ENCODE assay signal across 25 cellular contexts in genomic region chr4:93221771-93222170, GRCh38.
"Had no signal": no experiment of that assay in that cellular context is flagged by ENCODE, and none has a peak within 500 bp of the region (broad histone marks: within the 10 kb centered on the region; RNA-seq: fewer than 3 reads in every experiment).

No MANE protein-coding gene starts in this region.

- H3K9me3 ChIP-seq: esophagus muscularis mucosa, esophagus squamous epithelium, gastrocnemius medialis had no signal

- H3K27ac ChIP-seq: coronary artery, dorsolateral prefrontal cortex, epithelial cell of prostate, esophagus muscularis mucosa, esophagus squamous epithelium, foreskin keratinocyte, gastrocnemius medialis, gastroesophageal sphincter, heart left ventricle, heart right ventricle, hepatocyte had no signal

- H2AFZ ChIP-seq: hepatocyte had no signal

- H3K4me1 ChIP-seq: esophagus muscularis mucosa, esophagus squamous epithelium, foreskin keratinocyte, gastrocnemius medialis, gastroesophageal sphincter, heart left ventricle, heart right ventricle had no signal

- H3K79me2 ChIP-seq: hepatocyte had no signal

- DNase-seq: cortex of kidney; dermis blood vessel endothelial cell; dorsolateral prefrontal cortex; effector CD4-positive, alpha-beta T cell; effector CD8-positive, alpha-beta T cell; effector memory CD4-positive, alpha-beta T cell; effector memory CD8-positive, alpha-beta T cell; endodermal cell; erythroblast; esophagus squamous epithelium; foreskin fibroblast; foreskin keratinocyte; foreskin melanocyte; gastrocnemius medialis; glutamatergic neuron; head of caudate nucleus; heart left ventricle; heart right ventricle; hippocampal formation had no signal

- H3K36me3 ChIP-seq: esophagus muscularis mucosa, esophagus squamous epithelium, gastrocnemius medialis, gastroesophageal sphincter, heart left ventricle, heart right ventricle had no signal

- ATAC-seq: effector memory CD8-positive, alpha-beta T cell; esophagus mucosa; foreskin keratinocyte; gastrocnemius medialis; gastroesophageal sphincter; heart left ventricle; heart right ventricle had no signal

- H3K4me3 ChIP-seq: coronary artery, dorsolateral prefrontal cortex, esophagus muscularis mucosa, esophagus squamous epithelium, gastrocnemius medialis, gastroesophageal sphincter, heart left ventricle, heart right ventricle, hepatocyte had no signal

- H3K27me3 ChIP-seq: dorsolateral prefrontal cortex, esophagus muscularis mucosa, esophagus squamous epithelium, foreskin keratinocyte, gastrocnemius medialis, gastroesophageal sphincter, heart left ventricle, heart right ventricle, hepatocyte had no signal

- H3K4me2 ChIP-seq: hepatocyte had no signal
